Comparison of ENCODE assay signal across 28 cellular contexts in the genomic region with DNA sequence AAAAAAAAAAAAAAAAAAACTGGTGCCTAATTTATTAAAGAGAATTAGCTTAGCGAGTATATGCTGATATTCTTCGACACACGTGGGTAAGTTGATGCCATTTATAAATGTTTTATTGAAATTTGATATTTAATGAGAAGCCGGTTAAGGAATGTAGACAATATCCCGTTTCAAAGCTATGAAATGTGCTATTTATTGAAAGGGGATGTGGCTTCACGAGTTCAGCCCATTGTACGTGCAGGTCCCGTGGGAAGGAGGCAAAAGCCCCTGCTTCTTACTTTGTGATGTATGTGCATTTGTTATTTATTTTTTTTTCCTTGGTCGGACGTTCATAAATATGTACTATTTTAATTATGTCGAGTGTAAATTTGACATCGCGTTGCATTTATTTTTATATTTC. TPM values are rescaled to one million over a fixed set of nuclear protein-coding genes. Genes with fewer than 3 reads are reported as not detected.
"Had no signal": no experiment of that assay in that cellular context is flagged by ENCODE, and none has a peak within 500 bp of the region (broad histone marks: within the 10 kb centered on the region; RNA-seq: fewer than 3 reads in every experiment).

No MANE protein-coding gene starts in this region.

- H3K4me3 ChIP-seq: ascending aorta, cardiac muscle cell had no signal

- DNase-seq: activated B cell treated with CpG ODN at 0.5 μM for 24 hours; activated CD4-positive, alpha-beta memory T cell treated with anti-CD3 and anti-CD28 coated beads, Interleukin-2, amount 10 ng/mL, durations not matched to agents 7 days and 5 days; activated CD4-positive, alpha-beta T cell treated with anti-CD3 and anti-CD28 coated beads for 4 hours; activated CD4-positive, alpha-beta T cell treated with anti-CD3 and anti-CD28 coated beads, Interleukin-2, amount 10 ng/mL, durations not matched to agents 7 days and 5 days; activated CD4-positive, alpha-beta T cell treated with anti-CD3 and anti-CD28 coated beads, Interleukin-2, amount 50 U/mL, for 48 hours; activated CD4-positive, CD25-positive, alpha-beta regulatory T cell treated with anti-CD3 and anti-CD28 coated beads, Interleukin-2, amount 50 U/mL, for 72 hours; activated CD8-positive, alpha-beta memory T cell treated with anti-CD3 and anti-CD28 coated beads, Interleukin-2, amount 10 ng/mL, durations not matched to agents 7 days and 5 days; activated CD8-positive, alpha-beta T cell treated with anti-CD3 and anti-CD28 coated beads, Interleukin-2, amount 10 ng/mL, durations not matched to agents 7 days and 5 days; activated effector memory CD4-positive, alpha-beta T cell treated with Interleukin-2 at 50 U/mL for 16 hours; activated gamma-delta T cell; activated naive CD4-positive, alpha-beta T cell treated with anti-CD3 and anti-CD28 coated beads, Interleukin-2, amount 10 ng/mL, durations not matched to agents 7 days and 5 days; activated naive CD4-positive, alpha-beta T cell treated with Interleukin-2 at 50 U/mL for 16 hours; activated naive CD8-positive, alpha-beta T cell treated with anti-CD3 and anti-CD28 coated beads, Interleukin-2, amount 10 ng/mL, durations not matched to agents 7 days and 5 days; activated naive CD8-positive, alpha-beta T cell treated with anti-CD3 and anti-CD28 coated beads, Interleukin-2, amount 50 U/mL, for 24 hours; activated T-cell treated with anti-CD3 and anti-CD28 coated beads, Interleukin-2, amount 50 U/mL, for 24 hours; activated T-cell treated with anti-CD3 and anti-CD28 coated beads, Interleukin-2, amount 50 U/mL, for 48 hours; amygdala; anterior cingulate cortex; caudate nucleus; cerebellar nuclear complex; T-helper 1 cell; T-helper 2 cell; T-helper 9 cell had no signal

- H3K36me3 ChIP-seq: ascending aorta, cardiac muscle cell had no signal

- H3K9me3 ChIP-seq: ascending aorta had no signal

- H3K27ac ChIP-seq: ascending aorta, cardiac muscle cell, VCaP had no signal

- H3K27me3 ChIP-seq: ascending aorta had no signal

- H3K4me1 ChIP-seq: ascending aorta had no signal

RNA-seq across cellular contexts. Expression of gene SHOX, which starts 20.2 kb away (rescaled TPM):
- total RNA-seq: activated B cell treated with CpG ODN at 0.5 μM for 24 hours; activated CD4-positive, alpha-beta memory T cell treated with anti-CD3 and anti-CD28 coated beads, Interleukin-2, amount 10 ng/mL, durations not matched to agents 7 days and 5 days; activated CD4-positive, alpha-beta T cell treated with anti-CD3 and anti-CD28 coated beads, Interleukin-2, amount 10 ng/mL, durations not matched to agents 7 days and 5 days; activated CD8-positive, alpha-beta memory T cell treated with anti-CD3 and anti-CD28 coated beads, Interleukin-2, amount 10 ng/mL, durations not matched to agents 7 days and 5 days; activated CD8-positive, alpha-beta T cell treated with anti-CD3 and anti-CD28 coated beads, Interleukin-2, amount 10 ng/mL, durations not matched to agents 7 days and 5 days; activated naive CD8-positive, alpha-beta T cell treated with anti-CD3 and anti-CD28 coated beads, Interleukin-2, amount 10 ng/mL, durations not matched to agents 7 days and 5 days; activated T-helper 2 cell treated with anti-CD3 and anti-CD28 coated beads, Interferon-gamma antibody, Interleukin-2, Interleukin-4, amounts not matched to agents 10 μg/mL and 5 μg/mL and 100 μg/mL, durations not matched to agents 14 hours and 24 hours and 36 hours; ascending aorta; bronchial epithelial cell; cardiac muscle cell had no signal
